In genomic region chr5:142295960-142296860, GRCh38 we compare ENCODE assay signal across 1 cellular context.
TF ChIP-seq lines count a peak whose summit lies in the region.

No MANE protein-coding gene starts in this region.

TF ChIP-seq in GM23338, 12 proteins besides CTCF, POLR2A, EP300 and RAD21:
- TF ChIP-seq ZNF462 (CRISPR knock-in tag; IDR thresholded peaks at IDR 0.05) (no peak), POLR2AphosphoS5 (IDR thresholded peaks at IDR 0.05; ENCODE audit: low read depth) (0 out of 2 replicates have a peak, but pooled peaks have one; percentile 17)
